In genomic region chr9:92524881-92525280, GRCh38 we compare ENCODE assay signal across 29 cellular contexts. TPM values are rescaled to one million over a fixed set of nuclear protein-coding genes. Genes with fewer than 3 reads are reported as not detected.
"Had no signal": no experiment of that assay in that cellular context is flagged by ENCODE, and none has a peak within 500 bp of the region (broad histone marks: within the 10 kb centered on the region; RNA-seq: fewer than 3 reads in every experiment).

No MANE protein-coding gene starts in this region.

- H3K4me3 Mint-ChIP-seq: effector memory CD8-positive, alpha-beta T cell; endodermal cell had no signal

- ATAC-seq: effector memory CD8-positive, alpha-beta T cell; esophagus mucosa; gastrocnemius medialis; heart right ventricle; left cardiac atrium; left lung; left ventricle myocardium superior; lower lobe of right lung had no signal

- H3K4me3 ChIP-seq: coronary artery, dorsolateral prefrontal cortex, esophagus squamous epithelium, gastrocnemius medialis, heart right ventricle, left lung, lower lobe of right lung had no signal

- H3K9me3 ChIP-seq: esophagus squamous epithelium, gastrocnemius medialis, left lung, lower lobe of right lung had no signal

- H3K27me3 Mint-ChIP-seq: effector memory CD8-positive, alpha-beta T cell had no signal

- H3K4me1 ChIP-seq: esophagus squamous epithelium, gastrocnemius medialis, left lung, lower lobe of right lung had no signal

- H3K27me3 ChIP-seq: dorsolateral prefrontal cortex, esophagus squamous epithelium, gastrocnemius medialis, heart right ventricle, left lung had no signal

- H3K27ac Mint-ChIP-seq: effector memory CD8-positive, alpha-beta T cell; endodermal cell had no signal

- FAIRE-seq: colon, endometrium, islet of Langerhans, keratinocyte had no signal

- H3K9me3 Mint-ChIP-seq: effector memory CD8-positive, alpha-beta T cell had no signal

- H3K36me3 ChIP-seq: esophagus squamous epithelium, gastrocnemius medialis, left lung, lower lobe of right lung had no signal

- H3K27ac ChIP-seq: dorsolateral prefrontal cortex, epithelial cell of prostate, esophagus squamous epithelium, gastrocnemius medialis, left lung, lower lobe of right lung had no signal

- DNase-seq: dermis blood vessel endothelial cell; dorsolateral prefrontal cortex; effector CD4-positive, alpha-beta T cell; effector memory CD8-positive, alpha-beta T cell; endodermal cell; erythroblast; esophagus squamous epithelium; foreskin fibroblast; gastrocnemius medialis; glutamatergic neuron; head of caudate nucleus; heart right ventricle; hippocampal formation; left cardiac atrium; left lung; left ventricle myocardium superior; lower lobe of right lung; midbrain had no signal

RNA-seq across cellular contexts. Expression of gene ECM2, which starts 10.9 kb away (rescaled TPM):
- total RNA-seq: dermis blood vessel endothelial cell, glomerular endothelial cell, kidney epithelial cell, lung microvascular endothelial cell had no signal

RNA-seq across cellular contexts. Expression of gene ASPN, which starts 42.6 kb away (rescaled TPM):
- total RNA-seq: dermis blood vessel endothelial cell, endodermal cell, glomerular endothelial cell, kidney epithelial cell, lung microvascular endothelial cell, mononuclear cell had no signal
